Comparison of ENCODE assay signal across 9 cellular contexts in the genomic region with DNA sequence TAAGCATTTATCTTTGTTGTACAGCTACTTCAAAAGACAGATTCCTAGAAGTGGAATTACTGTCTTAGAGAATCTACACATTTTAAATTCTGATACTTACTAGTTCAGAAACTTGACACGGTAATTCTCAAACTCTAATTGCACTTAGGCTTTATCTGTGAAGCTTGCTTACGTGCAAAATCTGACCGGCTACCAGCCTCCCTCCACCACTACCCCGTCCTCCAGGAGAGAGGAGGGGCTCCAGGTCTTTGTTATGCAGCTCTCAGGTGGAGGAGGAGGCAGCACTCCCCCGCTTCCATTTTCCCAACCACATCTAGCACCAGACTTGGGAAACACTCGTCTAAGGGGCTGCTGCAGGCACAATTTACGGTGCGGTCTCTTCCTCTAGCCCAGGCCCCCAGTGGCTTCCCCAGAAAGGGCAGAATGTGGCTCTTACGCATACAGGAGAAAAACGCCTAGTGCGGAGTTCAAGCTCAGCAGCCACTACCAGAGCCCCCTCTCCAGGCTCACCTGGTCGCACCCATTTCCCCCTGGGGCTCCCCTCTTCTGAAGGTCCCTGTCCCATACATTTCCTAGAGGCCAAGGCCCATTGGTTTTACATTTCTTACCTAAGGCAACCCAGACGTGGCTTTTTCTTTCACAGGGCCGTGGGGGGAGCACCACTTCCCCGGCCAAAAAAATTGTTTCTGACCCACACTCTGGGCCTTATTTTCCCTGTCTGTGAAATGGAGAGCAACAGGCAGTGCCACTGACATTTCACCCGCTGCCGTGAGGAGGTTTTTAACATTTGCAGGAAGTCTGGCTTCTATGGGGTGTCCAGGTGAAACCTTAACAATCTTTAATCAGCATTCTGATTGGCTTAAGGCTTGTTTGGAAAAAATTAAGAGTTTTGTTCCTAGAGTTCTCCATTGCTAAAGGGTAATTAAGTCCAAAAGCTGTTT. TPM values are rescaled to one million over a fixed set of nuclear protein-coding genes. Genes with fewer than 3 reads are reported as not detected.
DNase-seq lines count a peak whose midpoint lies in the region; ATAC-seq and TF ChIP-seq lines count a peak whose summit lies in the region.
"Had no signal": no experiment of that assay in that cellular context is flagged by ENCODE, and none has a peak within 500 bp of the region (broad histone marks: within the 10 kb centered on the region; RNA-seq: fewer than 3 reads in every experiment).

No MANE protein-coding gene starts in this region.

- TF ChIP-seq POLR2A in breast epithelium (IDR thresholded peaks at IDR 0.05) = no peak
- no peak for TF ChIP-seq POLR2A in lower leg skin (IDR thresholded peaks at IDR 0.05)

- peaks cover 0 to 3% (median under 1%) of the 10 kb centered on the region in 3 donors for H3K36me3 Mint-ChIP-seq in naive thymus-derived CD8-positive, alpha-beta T cell

- H3K4me3 Mint-ChIP-seq in naive thymus-derived CD8-positive, alpha-beta T cell = peak overlapping the region; percentile 85 to 98 (median 95)

- peak overlapping the region; percentile 98 for H3K4me2 ChIP-seq in BLaER1

- H3K27me3 Mint-ChIP-seq in naive thymus-derived CD8-positive, alpha-beta T cell = no peaks in the 10 kb centered on the region

- H3K27me3 ChIP-seq in BLaER1 = no peaks in the 10 kb centered on the region
- H3K27me3 ChIP-seq in breast epithelium = no peaks in the 10 kb centered on the region

- intact Hi-C loops in breast epithelium (cut with DNase I; ENCODE audit: low total_unique reads) (no loop called here), lower leg skin (cut with DNase I; ENCODE audit: low total_unique reads) (no loop called here)

- TF ChIP-seq CTCF in breast epithelium (IDR thresholded peaks at IDR 0.05) (no peak), lower leg skin (IDR thresholded peaks at IDR 0.05) (no peak)

- H3K4me1 ChIP-seq in BLaER1 = peaks cover 37% of the 10 kb centered on the region
- H3K4me1 ChIP-seq in breast epithelium = peaks cover 0 to 10% of the 10 kb centered on the region in 2 donors

- H3K9ac ChIP-seq in BLaER1 = peak overlapping the region; percentile 84

- DNase-seq in HuH-7 (ENCODE audit: low spot score) = peak; percentile 32
- no peak for DNase-seq in breast epithelium (ENCODE audit: low spot score in 2 of 2)
- peak in 5 of 10 donors; percentile 13 to 43 (median 23) for DNase-seq in naive thymus-derived CD8-positive, alpha-beta T cell
- DNase-seq in NK-92 treated with Interleukin-12 subunit alpha and Interleukin-12 subunit beta, amount 100 ng/mL, for 24 hours (lab: John Stamatoyannopoulos, UW) = no peak
- DNase-seq in lower leg skin (ENCODE audit: low spot score in 2 of 2) = no peak

- peaks cover 0 to 1% (median 0%) of the 10 kb centered on the region in 9 donors for H3K9me3 Mint-ChIP-seq in naive thymus-derived CD8-positive, alpha-beta T cell

- peaks cover 25 to 46% (median 39%) of the 10 kb centered on the region in 4 donors for H3K4me1 Mint-ChIP-seq in naive thymus-derived CD8-positive, alpha-beta T cell

- POLR2A ChIA-PET in naive thymus-derived CD8-positive, alpha-beta T cell (lab: Charles Lee) = interaction anchor here (0.7 to 18.2 kb wide), 8 partner anchors 10 to 109 kb away, joined by 3 to 448 read pairs (median 6); a partner anchor contains a TSS

- no peak for ATAC-seq in naive thymus-derived CD8-positive, alpha-beta T cell
- ATAC-seq in esophagus mucosa = no peak
- ATAC-seq in GM21528 (IDR thresholded peaks at IDR 0.05; ENCODE audit: low FRiP score, unreplicated experiment) = no peak

- peaks cover 23% of the 10 kb centered on the region for H4K20me1 ChIP-seq in BLaER1

- WGBS in lower leg skin, 2 donors = 69 to 77% methylated on average over 17 of the region's 17 CpGs

- H3K9me3 ChIP-seq in BLaER1 = no peaks in the 10 kb centered on the region
- H3K9me3 ChIP-seq in breast epithelium = no peaks in the 10 kb centered on the region

- H3K27ac Mint-ChIP-seq in naive thymus-derived CD8-positive, alpha-beta T cell = peak overlapping the region; percentile 98 to 100 (median 99)

- H3K27ac ChIP-seq in BLaER1 (peak overlapping the region; percentile 91), breast epithelium (peak overlapping the region; percentile 94 to 95)

- peak overlapping the region; percentile 93 for H3K4me3 ChIP-seq in BLaER1
- H3K4me3 ChIP-seq in breast epithelium = no peak overlapping the region
- no peak overlapping the region for H3K4me3 ChIP-seq in lower leg skin (ENCODE audit: low read depth, poor library complexity, severe bottlenecking)

- H3K36me3 ChIP-seq in BLaER1 = peaks cover 9% of the 10 kb centered on the region
- no peaks in the 10 kb centered on the region for H3K36me3 ChIP-seq in breast epithelium

RNA-seq across cellular contexts. Expression of a gene that starts 1.6 kb away (rescaled TPM):
- total RNA-seq in breast epithelium = 10 to 100 TPM in 2 of 3 donors, 1 to 10 TPM in 1; 9.9 to 14.3 (median 13.4) TPM
- 10 to 100 TPM; 37.8 to 38.4 TPM for total RNA-seq in naive thymus-derived CD8-positive, alpha-beta T cell
- 10 to 100 TPM; 25.7 to 36.8 (median 30.8) TPM for polyA plus RNA-seq in naive thymus-derived CD8-positive, alpha-beta T cell
- total RNA-seq in lower leg skin = 10 to 100 TPM in 2 of 4 donors, 1 to 10 TPM in 2; 6.5 to 10.5 (median 9.5) TPM
- 7.5 TPM for total RNA-seq in esophagus mucosa

RNA-seq across cellular contexts. Expression of a gene that starts 30.5 kb away (rescaled TPM):
- total RNA-seq in breast epithelium = 100 to 1,000 TPM in 1 of 3 donors, 10 to 100 TPM in 2; 72.9 to 112 (median 91.8) TPM
- total RNA-seq in naive thymus-derived CD8-positive, alpha-beta T cell = not detected
- under 1 TPM in 1 of 3 donors, not detected in 2; 0.05 TPM for polyA plus RNA-seq in naive thymus-derived CD8-positive, alpha-beta T cell
- 10 to 100 TPM; 14.9 to 69.9 (median 36.3) TPM for total RNA-seq in lower leg skin
- total RNA-seq in esophagus mucosa = 28.8 TPM
- polyA plus RNA-seq: neural cell had no signal

RNA-seq across cellular contexts. Expression of a gene that starts 33.7 kb away (rescaled TPM):
- 10 to 100 TPM; 70.2 to 79.9 (median 77.7) TPM for total RNA-seq in breast epithelium
- total RNA-seq in naive thymus-derived CD8-positive, alpha-beta T cell = 10 to 100 TPM; 58.1 to 59.7 TPM
- polyA plus RNA-seq in naive thymus-derived CD8-positive, alpha-beta T cell = 100 to 1,000 TPM; 113 to 141 (median 138) TPM
- total RNA-seq in lower leg skin = 10 to 100 TPM; 57.3 to 75.5 (median 61.3) TPM
- 185 TPM for total RNA-seq in esophagus mucosa

Comparison
In these comparisons a context has a peak if more than half of its experiments do, and no peak if none do; other contexts are left out.
1. RNA of a gene that starts 30.5 kb away (total RNA-seq): 72.9 to 112 TPM in breast epithelium, 14.9 to 69.9 TPM in lower leg skin and 28.8 TPM in esophagus mucosa (single experiment); not detected in naive thymus-derived CD8-positive, alpha-beta T cell; every median in the first group is over 10 times any median in the second.